23 cellular contexts compared by ENCODE assay signal in the genomic region with DNA sequence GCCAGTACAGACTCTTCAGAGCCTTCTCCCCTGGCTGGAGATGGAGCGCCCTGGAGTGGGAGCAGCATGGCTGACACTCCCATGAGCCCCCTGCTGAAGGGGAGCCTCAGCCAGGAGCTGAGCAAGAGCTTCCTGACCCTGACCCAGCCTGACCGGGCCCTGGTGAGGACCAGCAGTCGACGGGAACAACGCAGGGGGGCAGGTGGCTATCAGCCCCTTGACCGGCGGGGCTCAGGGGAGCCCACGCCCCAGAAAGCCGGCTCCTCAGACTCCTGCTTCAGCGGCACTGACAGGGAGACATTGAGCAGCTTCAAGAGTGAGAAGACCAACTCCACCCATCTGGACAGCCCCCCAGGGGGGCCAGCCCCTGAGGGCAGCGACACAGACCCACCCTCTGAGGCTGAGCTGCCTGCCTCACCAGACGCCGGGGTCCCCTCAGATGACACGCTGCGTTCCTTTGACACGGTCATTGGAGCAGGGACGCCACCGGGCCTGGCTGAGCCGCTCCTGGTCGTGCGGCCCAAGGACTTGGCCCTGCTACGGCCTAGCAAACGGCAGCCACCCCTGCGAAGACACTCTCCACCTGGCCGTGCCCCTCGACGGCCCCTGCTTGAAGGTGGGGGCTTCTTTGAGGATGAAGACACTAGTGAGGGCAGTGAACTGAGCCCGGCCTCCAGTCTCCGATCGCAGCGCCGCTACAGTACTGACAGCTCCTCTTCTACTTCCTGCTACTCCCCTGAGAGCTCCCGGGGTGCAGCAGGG. TPM values are rescaled to one million over a fixed set of nuclear protein-coding genes. Genes with fewer than 3 reads are reported as not detected.
A peak's percentile ranks its signal among the peaks of the same experiment; 100 is the strongest.
DNase-seq lines count a peak whose midpoint lies in the region; ATAC-seq and TF ChIP-seq lines count a peak whose summit lies in the region.
"Had no signal": no experiment of that assay in that cellular context is flagged by ENCODE, and none has a peak within 500 bp of the region (broad histone marks: within the 10 kb centered on the region; RNA-seq: fewer than 3 reads in every experiment).

No MANE protein-coding gene starts in this region.

- POLR2A ChIA-PET in CD4-positive, alpha-beta memory T cell (lab: Charles Lee; ENCODE audit: partially characterized antibody), result interaction anchor here (0.6 to 8.1 kb wide), 4 partner anchors 8 to 1224 kb away, joined by 3 to 113 read pairs (median 54); partner anchors contain the start of gene SIPA1

- no peak for DNase-seq in activated T-cell treated with anti-CD3 and anti-CD28 coated beads, Interleukin-2, amount 50 U/mL, for 4 hours
- DNase-seq in activated T-cell treated with anti-CD3 and anti-CD28 coated beads, Interleukin-2, amount 50 U/mL, for 48 hours, result no peak
- DNase-seq in CD4-positive, alpha-beta memory T cell, result no peak
- DNase-seq in activated T-helper 1 cell treated with anti-CD3 and anti-CD28 coated beads, Interleukin-12 subunit alpha, Interleukin-12 subunit beta, Interleukin-2, Interleukin-4 antibody, amounts not matched to agents 30 ng/mL and 10 ng/mL and 1 ng/mL, durations not matched to agents 14 hours and 24 hours and 36 hours (ENCODE audit: low spot score), result no peak
- DNase-seq in nephron progenitor cell, result no peak
- no peak for DNase-seq in foreskin fibroblast
- no peak for DNase-seq in caudate nucleus (lab: John Stamatoyannopoulos, UW)
- DNase-seq in uterus, result no peak
- DNase-seq: activated CD4-positive, alpha-beta T cell treated with anti-CD3 and anti-CD28 coated beads for 4 hours; activated CD8-positive, alpha-beta memory T cell treated with anti-CD3 and anti-CD28 coated beads, Interleukin-2, amount 10 ng/mL, durations not matched to agents 7 days and 5 days; activated effector memory CD4-positive, alpha-beta T cell treated with anti-CD3 and anti-CD28 coated beads, Interleukin-2, amount 50 U/mL, for 16 hours; AML-193; amygdala; Caco-2; islet precursor cell; Karpas-422; NCI-H187; NCI-H524 treated with DMSO at 0.1 percent for 48 hours; T-helper 17 cell; upper lobe of right lung had no signal

- intact Hi-C loops in CD4-positive, alpha-beta memory T cell (cut with micrococcal nuclease), result loop anchor here (5.0 kb wide), 1 partner anchor 94 kb away; the partner anchor contains the start of gene KAT5
- intact Hi-C loops in activated T-helper 1 cell treated with anti-CD3 and anti-CD28 coated beads, Interleukin-12 subunit alpha, Interleukin-12 subunit beta, Interleukin-2, Interleukin-4 antibody, amounts not matched to agents 30 ng/mL and 10 ng/mL and 1 ng/mL, durations not matched to agents 14 hours and 24 hours and 36 hours (cut with micrococcal nuclease), result loop anchor here (10.0 kb wide), 1 partner anchor 503 kb away; the partner anchor contains the start of genes TM7SF2 and ZNHIT2
- intact Hi-C loops in uterus (cut with DNase I; ENCODE audit: low total_unique reads), result no loop called here

- no peak for TF ChIP-seq POLR2A in uterus (IDR thresholded peaks at IDR 0.05)

- peaks cover 18% of the 10 kb centered on the region for H3K4me1 ChIP-seq in CD4-positive, alpha-beta memory T cell (ENCODE audit: insufficient read depth, low read length)
- peaks cover 0 to 12% of the 10 kb centered on the region in 2 donors for H3K4me1 ChIP-seq in uterus

- H3K36me3 ChIP-seq in CD4-positive, alpha-beta memory T cell (ENCODE audit: insufficient read depth, low read length), result peaks cover 49% of the 10 kb centered on the region
- no peaks in the 10 kb centered on the region for H3K36me3 ChIP-seq in uterus

- CTCF ChIA-PET in CD4-positive, alpha-beta memory T cell (lab: Charles Lee; ENCODE audit: partially characterized antibody), result interaction anchor here (1.0 to 1.3 kb wide), 2 partner anchors 30 to 162 kb away, joined by 3 read pairs; no protein-coding TSS in a partner anchor

- ATAC-seq in activated T-cell treated with anti-CD3 and anti-CD28 coated beads, Interleukin-2, amount 50 U/mL, for 4 hours, result no peak
- ATAC-seq: activated CD8-positive, alpha-beta memory T cell treated with anti-CD3 and anti-CD28 coated beads, Interleukin-2, amount 10 ng/mL, durations not matched to agents 7 days and 5 days; T-helper 17 cell; upper lobe of right lung had no signal

- no peaks in the 10 kb centered on the region for H3K9me3 ChIP-seq in CD4-positive, alpha-beta memory T cell (ENCODE audit: control insufficient read depth in 1 of 2, low read length in 2 of 2)
- no peaks in the 10 kb centered on the region for H3K9me3 ChIP-seq in uterus
- H3K9me3 ChIP-seq: Caco-2, upper lobe of right lung had no signal

- peaks cover 21% of the 10 kb centered on the region for H3K36me3 Mint-ChIP-seq in activated T-cell treated with anti-CD3 and anti-CD28 coated beads, Interleukin-2, amount 50 U/mL, for 4 hours (ENCODE audit: insufficient read depth)
- peaks cover 8 to 52% of the 10 kb centered on the region in 2 donors for H3K36me3 Mint-ChIP-seq in CD4-positive, alpha-beta memory T cell
- peaks cover 29% of the 10 kb centered on the region for H3K36me3 Mint-ChIP-seq in activated T-helper 1 cell treated with anti-CD3 and anti-CD28 coated beads, Interleukin-12 subunit alpha, Interleukin-12 subunit beta, Interleukin-2, Interleukin-4 antibody, amounts not matched to agents 30 ng/mL and 10 ng/mL and 1 ng/mL, durations not matched to agents 14 hours and 24 hours and 36 hours (ENCODE audit: low read depth)
- H3K36me3 Mint-ChIP-seq in nephron progenitor cell (ENCODE audit: low read depth), result peaks cover 13% of the 10 kb centered on the region

- peak overlapping the region; percentile 1 for H3K27ac ChIP-seq in CD4-positive, alpha-beta memory T cell (ENCODE audit: low read depth, low read length)
- no peak overlapping the region for H3K27ac ChIP-seq in caudate nucleus (ENCODE audit: low read depth, low read length)
- no peak overlapping the region for H3K27ac ChIP-seq in uterus
- H3K27ac ChIP-seq: upper lobe of right lung had no signal

- no peaks in the 10 kb centered on the region for H3K27me3 Mint-ChIP-seq in activated T-cell treated with anti-CD3 and anti-CD28 coated beads, Interleukin-2, amount 50 U/mL, for 4 hours (ENCODE audit: low read depth)
- H3K27me3 Mint-ChIP-seq in CD4-positive, alpha-beta memory T cell, result no peaks in the 10 kb centered on the region
- no peaks in the 10 kb centered on the region for H3K27me3 Mint-ChIP-seq in activated T-helper 1 cell treated with anti-CD3 and anti-CD28 coated beads, Interleukin-12 subunit alpha, Interleukin-12 subunit beta, Interleukin-2, Interleukin-4 antibody, amounts not matched to agents 30 ng/mL and 10 ng/mL and 1 ng/mL, durations not matched to agents 14 hours and 24 hours and 36 hours (ENCODE audit: insufficient read depth)
- no peaks in the 10 kb centered on the region for H3K27me3 Mint-ChIP-seq in nephron progenitor cell (ENCODE audit: low read depth, poor library complexity)
- H3K27me3 Mint-ChIP-seq: activated CD8-positive, alpha-beta memory T cell treated with anti-CD3 and anti-CD28 coated beads, Interleukin-2, amount 10 ng/mL, durations not matched to agents 7 days and 5 days; dendritic cell treated with granulocyte-macrophage colony-stimulating factor and Interleukin-4, amounts not matched to agents 40 ng/mL and 50 ng/mL, for 4 days; T-helper 17 cell had no signal

- no peak for TF ChIP-seq CTCF in nephron progenitor cell (IDR thresholded peaks at IDR 0.05)
- TF ChIP-seq CTCF in foreskin fibroblast (IDR thresholded peaks at IDR 0.05; ENCODE audit: low read depth, low read length), result no peak
- no peak for TF ChIP-seq CTCF in uterus (IDR thresholded peaks at IDR 0.05)

- peaks cover 20% of the 10 kb centered on the region for H3K4me1 Mint-ChIP-seq in activated T-cell treated with anti-CD3 and anti-CD28 coated beads, Interleukin-2, amount 50 U/mL, for 4 hours (ENCODE audit: low read depth)
- peaks cover 15 to 40% (median 25%) of the 10 kb centered on the region in 4 donors for H3K4me1 Mint-ChIP-seq in CD4-positive, alpha-beta memory T cell
- H3K4me1 Mint-ChIP-seq in activated T-helper 1 cell treated with anti-CD3 and anti-CD28 coated beads, Interleukin-12 subunit alpha, Interleukin-12 subunit beta, Interleukin-2, Interleukin-4 antibody, amounts not matched to agents 30 ng/mL and 10 ng/mL and 1 ng/mL, durations not matched to agents 14 hours and 24 hours and 36 hours (ENCODE audit: low read depth), result peaks cover 9% of the 10 kb centered on the region
- peaks cover 12% of the 10 kb centered on the region for H3K4me1 Mint-ChIP-seq in nephron progenitor cell

- H3K27ac Mint-ChIP-seq in CD4-positive, alpha-beta memory T cell, result no peak overlapping the region
- peak overlapping the region; percentile 48 for H3K27ac Mint-ChIP-seq in activated T-helper 1 cell treated with anti-CD3 and anti-CD28 coated beads, Interleukin-12 subunit alpha, Interleukin-12 subunit beta, Interleukin-2, Interleukin-4 antibody, amounts not matched to agents 30 ng/mL and 10 ng/mL and 1 ng/mL, durations not matched to agents 14 hours and 24 hours and 36 hours
- H3K27ac Mint-ChIP-seq in nephron progenitor cell, result no peak overlapping the region
- H3K27ac Mint-ChIP-seq: dendritic cell treated with granulocyte-macrophage colony-stimulating factor and Interleukin-4, amounts not matched to agents 40 ng/mL and 50 ng/mL, for 4 days had no signal

- H3K4me3 Mint-ChIP-seq in activated T-cell treated with anti-CD3 and anti-CD28 coated beads, Interleukin-2, amount 50 U/mL, for 4 hours, result peak overlapping the region; percentile 95
- H3K4me3 Mint-ChIP-seq in CD4-positive, alpha-beta memory T cell, result peak overlapping the region in 3 of 8 donors; percentile 34 to 52 (median 50)
- H3K4me3 Mint-ChIP-seq in activated T-helper 1 cell treated with anti-CD3 and anti-CD28 coated beads, Interleukin-12 subunit alpha, Interleukin-12 subunit beta, Interleukin-2, Interleukin-4 antibody, amounts not matched to agents 30 ng/mL and 10 ng/mL and 1 ng/mL, durations not matched to agents 14 hours and 24 hours and 36 hours, result peak overlapping the region; percentile 97
- peak overlapping the region; percentile 96 for H3K4me3 Mint-ChIP-seq in nephron progenitor cell
- H3K4me3 Mint-ChIP-seq: dendritic cell treated with granulocyte-macrophage colony-stimulating factor and Interleukin-4, amounts not matched to agents 40 ng/mL and 50 ng/mL, for 4 days had no signal

- no peaks in the 10 kb centered on the region for H3K27me3 ChIP-seq in CD4-positive, alpha-beta memory T cell (ENCODE audit: insufficient read depth, low read length)
- H3K27me3 ChIP-seq in uterus, result no peaks in the 10 kb centered on the region
- H3K27me3 ChIP-seq: upper lobe of right lung had no signal

- no peaks in the 10 kb centered on the region for H3K9me3 Mint-ChIP-seq in activated T-cell treated with anti-CD3 and anti-CD28 coated beads, Interleukin-2, amount 50 U/mL, for 4 hours
- no peaks in the 10 kb centered on the region for H3K9me3 Mint-ChIP-seq in CD4-positive, alpha-beta memory T cell
- H3K9me3 Mint-ChIP-seq in activated T-helper 1 cell treated with anti-CD3 and anti-CD28 coated beads, Interleukin-12 subunit alpha, Interleukin-12 subunit beta, Interleukin-2, Interleukin-4 antibody, amounts not matched to agents 30 ng/mL and 10 ng/mL and 1 ng/mL, durations not matched to agents 14 hours and 24 hours and 36 hours, result no peaks in the 10 kb centered on the region
- no peaks in the 10 kb centered on the region for H3K9me3 Mint-ChIP-seq in nephron progenitor cell
- H3K9me3 Mint-ChIP-seq: dendritic cell treated with granulocyte-macrophage colony-stimulating factor and Interleukin-4, amounts not matched to agents 40 ng/mL and 50 ng/mL, for 4 days had no signal

- H3K4me3 ChIP-seq in CD4-positive, alpha-beta memory T cell (ENCODE audit: low read length in 2 of 2), result no peak overlapping the region
- H3K4me3 ChIP-seq in foreskin fibroblast (ENCODE audit: low read depth in 1 of 2, low read length in 2 of 2) (no peak overlapping the region), uterus (no peak overlapping the region)
- H3K4me3 ChIP-seq: upper lobe of right lung had no signal

RNA-seq across cellular contexts. Expression of gene PCNX3, which starts 2.6 kb away (rescaled TPM):
- 10 to 100 TPM; 55.8 to 59.7 (median 59.5) TPM for total RNA-seq in activated T-cell treated with anti-CD3 and anti-CD28 coated beads, Interleukin-2, amount 50 U/mL, for 4 hours
- 10 to 100 TPM; 63.3 to 66.3 TPM for total RNA-seq in CD4-positive, alpha-beta memory T cell
- 1 to 10 TPM in 1 of 2 donors, under 1 TPM in 1; 0.41 to 6.3 TPM for polyA plus RNA-seq in CD4-positive, alpha-beta memory T cell
- 55.0 and 55.2 TPM in 2 replicates for total RNA-seq in activated T-helper 1 cell treated with anti-CD3 and anti-CD28 coated beads, Interleukin-12 subunit alpha, Interleukin-12 subunit beta, Interleukin-2, Interleukin-4 antibody, amounts not matched to agents 30 ng/mL and 10 ng/mL and 1 ng/mL, durations not matched to agents 14 hours and 24 hours and 36 hours
- total RNA-seq in uterus, result 10 to 100 TPM in 3 of 4 donors, 1 to 10 TPM in 1; 6.8 to 47.4 (median 24.6) TPM

RNA-seq across cellular contexts. Expression of gene MAP3K11, which starts 4.2 kb away (rescaled TPM):
- 10 to 100 TPM; 71.8 to 87.1 (median 74.3) TPM for total RNA-seq in activated T-cell treated with anti-CD3 and anti-CD28 coated beads, Interleukin-2, amount 50 U/mL, for 4 hours
- total RNA-seq in CD4-positive, alpha-beta memory T cell, result 10 to 100 TPM; 92.0 to 93.6 TPM
- polyA plus RNA-seq in CD4-positive, alpha-beta memory T cell, result 10 to 100 TPM in 1 of 2 donors, 1 to 10 TPM in 1; 6.3 to 24.1 TPM
- total RNA-seq in activated T-helper 1 cell treated with anti-CD3 and anti-CD28 coated beads, Interleukin-12 subunit alpha, Interleukin-12 subunit beta, Interleukin-2, Interleukin-4 antibody, amounts not matched to agents 30 ng/mL and 10 ng/mL and 1 ng/mL, durations not matched to agents 14 hours and 24 hours and 36 hours, result 103 and 106 TPM in 2 replicates
- total RNA-seq in uterus, result 100 to 1,000 TPM in 1 of 4 donors, 10 to 100 TPM in 3; 22.1 to 139 (median 51.8) TPM

RNA-seq across cellular contexts. Expression of gene SIPA1, which starts 19.7 kb away (rescaled TPM):
- total RNA-seq in activated T-cell treated with anti-CD3 and anti-CD28 coated beads, Interleukin-2, amount 50 U/mL, for 4 hours, result 100 to 1,000 TPM in 1 of 3 donors, 10 to 100 TPM in 2; 80.0 to 101 (median 95.4) TPM
- 100 to 1,000 TPM; 150 to 169 TPM for total RNA-seq in CD4-positive, alpha-beta memory T cell
- 100 to 1,000 TPM in 1 of 2 donors, 10 to 100 TPM in 1; 50.1 to 204 TPM for polyA plus RNA-seq in CD4-positive, alpha-beta memory T cell
- 117 and 130 TPM in 2 replicates for total RNA-seq in activated T-helper 1 cell treated with anti-CD3 and anti-CD28 coated beads, Interleukin-12 subunit alpha, Interleukin-12 subunit beta, Interleukin-2, Interleukin-4 antibody, amounts not matched to agents 30 ng/mL and 10 ng/mL and 1 ng/mL, durations not matched to agents 14 hours and 24 hours and 36 hours
- 10 to 100 TPM; 11.2 to 60.1 (median 27.0) TPM for total RNA-seq in uterus

RNA-seq across cellular contexts. Expression of gene KCNK7, which starts 22.6 kb away (rescaled TPM):
- total RNA-seq in activated T-cell treated with anti-CD3 and anti-CD28 coated beads, Interleukin-2, amount 50 U/mL, for 4 hours, result 1 to 10 TPM; 1.4 to 2.1 (median 1.4) TPM
- total RNA-seq in CD4-positive, alpha-beta memory T cell, result 1 to 10 TPM; 1.6 to 2.7 TPM
- polyA plus RNA-seq in CD4-positive, alpha-beta memory T cell, result 1 to 10 TPM in 1 of 2 donors, not detected in 1; 1.2 TPM
- total RNA-seq in activated T-helper 1 cell treated with anti-CD3 and anti-CD28 coated beads, Interleukin-12 subunit alpha, Interleukin-12 subunit beta, Interleukin-2, Interleukin-4 antibody, amounts not matched to agents 30 ng/mL and 10 ng/mL and 1 ng/mL, durations not matched to agents 14 hours and 24 hours and 36 hours, result 1.6 and 2.0 TPM in 2 replicates
- 1 to 10 TPM in 1 of 4 donors, under 1 TPM in 1, not detected in 2; 0.26 to 5.8 TPM for total RNA-seq in uterus
- total RNA-seq: fibroblast of lung, SK-MEL-5 had no signal
- polyA plus RNA-seq: fibroblast of lung had no signal

RNA-seq across cellular contexts. Expression of gene EHBP1L1, which starts 42.3 kb away (rescaled TPM):
- 10 to 100 TPM; 59.8 to 84.9 (median 80.1) TPM for total RNA-seq in activated T-cell treated with anti-CD3 and anti-CD28 coated beads, Interleukin-2, amount 50 U/mL, for 4 hours
- 100 to 1,000 TPM; 151 to 154 TPM for total RNA-seq in CD4-positive, alpha-beta memory T cell
- 10 to 100 TPM in 1 of 2 donors, 1 to 10 TPM in 1; 8.9 to 25.2 TPM for polyA plus RNA-seq in CD4-positive, alpha-beta memory T cell
- 168 and 178 TPM in 2 replicates for total RNA-seq in activated T-helper 1 cell treated with anti-CD3 and anti-CD28 coated beads, Interleukin-12 subunit alpha, Interleukin-12 subunit beta, Interleukin-2, Interleukin-4 antibody, amounts not matched to agents 30 ng/mL and 10 ng/mL and 1 ng/mL, durations not matched to agents 14 hours and 24 hours and 36 hours
- total RNA-seq in uterus, result 100 to 1,000 TPM in 1 of 4 donors, 10 to 100 TPM in 3; 44.2 to 159 (median 69.5) TPM
